Comparison of ENCODE assay signal across 13 cellular contexts in genomic region chr10:28217848-28218247, GRCh38.
DNase-seq lines count a peak whose midpoint lies in the region; ATAC-seq, FAIRE-seq and TF ChIP-seq lines count a peak whose summit lies in the region.
"Had no signal": no experiment of that assay in that cellular context is flagged by ENCODE, and none has a peak within 500 bp of the region (broad histone marks: within the 10 kb centered on the region; RNA-seq: fewer than 3 reads in every experiment).

No MANE protein-coding gene starts in this region.

- H3K9ac ChIP-seq in adipocyte (ENCODE audit: low read length): no peak overlapping the region

- no peaks in the 10 kb centered on the region for H3K27me3 ChIP-seq in AG04450 (ENCODE audit: control insufficient read depth, insufficient read depth, low read length)
- H3K27me3 ChIP-seq in adipocyte (replicated peaks; ENCODE audit: control insufficient read depth, insufficient read depth, low read length): peaks cover 32% of the 10 kb centered on the region
- no peaks in the 10 kb centered on the region for H3K27me3 ChIP-seq in left lung

- CTCF ChIA-PET in AG04450 (lab: Charles Lee): interaction anchor here (0.6 kb wide), 1 partner anchor 562 kb away, joined by 4 read pairs; no protein-coding TSS in a partner anchor

- POLR2A ChIA-PET in AG04450 (lab: Yijun Ruan, JAX): interaction anchor here (1.2 kb wide), 1 partner anchor 17 kb away, joined by 7 read pairs; no protein-coding TSS in a partner anchor

- no peaks in the 10 kb centered on the region for H3K4me1 ChIP-seq in adipocyte (ENCODE audit: control insufficient read depth, insufficient read depth, low read length)
- peaks cover 0 to 3% of the 10 kb centered on the region in 2 donors for H3K4me1 ChIP-seq in left lung

- H3K36me3 ChIP-seq in adipocyte (ENCODE audit: control insufficient read depth, insufficient read depth, low read length, severe bottlenecking): no peaks in the 10 kb centered on the region
- H3K36me3 ChIP-seq in left lung: no peaks in the 10 kb centered on the region

- TF ChIP-seq POLR2A in H54 (IDR thresholded peaks at IDR 0.05; ENCODE audit: low read depth, low read length): no peak

- no peaks in the 10 kb centered on the region for H3K9me3 ChIP-seq in AG04450 (ENCODE audit: control insufficient read depth, insufficient read depth, low read length)
- no peaks in the 10 kb centered on the region for H3K9me3 ChIP-seq in adipocyte (ENCODE audit: control insufficient read depth, low read length)
- H3K9me3 ChIP-seq in left lung: no peaks in the 10 kb centered on the region

- H3K27ac ChIP-seq in AG04450 (ENCODE audit: low read depth, low read length): no peak overlapping the region
- no peak overlapping the region for H3K27ac ChIP-seq in left lung
- H3K27ac ChIP-seq: SK-N-MC had no signal

- intact Hi-C loops in left lung (cut with DNase I): no loop called here

- no peak for TF ChIP-seq CTCF in AG04450 (IDR thresholded peaks at IDR 0.05; ENCODE audit: low read depth, low read length)
- no peak for TF ChIP-seq CTCF in left lung (IDR thresholded peaks at IDR 0.05)

- H3K4me3 ChIP-seq in AG04450 (ENCODE audit: low read depth, low read length) (no peak overlapping the region; the same call in 1 of the 2 replicates), adipocyte (ENCODE audit: low read length) (no peak overlapping the region), left lung (no peak overlapping the region)
- H3K4me3 ChIP-seq: SK-N-MC had no signal

- ATAC-seq in left lung: peak; percentile 50
- no peak for ATAC-seq in HG03196 (IDR thresholded peaks at IDR 0.05; ENCODE audit: unreplicated experiment)

- DNase-seq in AG04450 (ENCODE audit: low read depth, low spot score): peak; percentile 77
- peak; percentile 12 for DNase-seq in H54 (ENCODE audit: insufficient read length, low spot score)
- peak; percentile 90 for DNase-seq in adipocyte (ENCODE audit: low read depth)
- DNase-seq in left lung: no peak
- no peak for DNase-seq in ecto neural progenitor cell (ENCODE audit: low spot score)
- DNase-seq in midbrain (lab: John Stamatoyannopoulos, UW): no peak
- no peak for DNase-seq in NCI-H446 (lab: John Stamatoyannopoulos, UW)
- DNase-seq: DND-41, NCI-H1436 had no signal

- FAIRE-seq in H54 (lab: Jason Lieb, UNC): peak; percentile 99
- FAIRE-seq: frontal cortex, GM19239 had no signal

Comparison
In these comparisons a context has a peak if more than half of its experiments do, and no peak if none do; other contexts are left out.
1. DNase-seq: peak in AG04450 (single experiment), H54 (single experiment) and adipocyte (single experiment); none in left lung (0 of 2), ecto neural progenitor cell (single experiment), midbrain (single experiment) and NCI-H446 (0 of 2).